ENCODE assay signal across 13 cellular contexts in the genomic region with DNA sequence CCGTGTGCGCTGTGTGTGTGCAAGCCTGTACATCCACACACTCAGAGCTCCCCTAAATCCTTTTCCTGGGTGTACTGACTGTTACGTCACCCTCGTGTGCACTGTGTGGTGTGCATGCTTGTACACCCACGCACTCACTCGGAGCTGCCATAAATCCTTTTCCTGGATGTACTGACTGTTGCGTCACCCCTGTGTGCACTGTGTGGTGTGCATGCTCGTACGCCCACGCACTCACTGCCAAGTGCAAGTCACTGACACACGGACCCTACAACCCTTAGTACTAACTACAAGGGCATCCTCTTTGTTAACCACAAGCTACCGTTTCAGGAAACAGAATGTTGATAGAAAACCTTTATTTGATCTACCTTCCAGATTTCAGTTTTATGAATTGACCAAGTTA.
"Had no signal": no experiment of that assay in that cellular context is flagged by ENCODE, and none has a peak within 500 bp of the region (broad histone marks: within the 10 kb centered on the region; RNA-seq: fewer than 3 reads in every experiment).

No MANE protein-coding gene starts in this region.

- H3K4me1 Mint-ChIP-seq: activated naive CD4-positive, alpha-beta T cell treated with anti-CD3 and anti-CD28 coated beads, Interleukin-2, amount 10 ng/mL, durations not matched to agents 7 days and 5 days; brain had no signal

- H3K4me3 Mint-ChIP-seq: activated naive CD4-positive, alpha-beta T cell treated with anti-CD3 and anti-CD28 coated beads, Interleukin-2, amount 10 ng/mL, durations not matched to agents 7 days and 5 days; brain had no signal

- H3K36me3 ChIP-seq: heart right ventricle, left lung, right atrium auricular region, transverse colon had no signal

- H3K27ac ChIP-seq: heart right ventricle, left lung, right atrium auricular region, transverse colon had no signal

- H3K9me3 ChIP-seq: heart right ventricle, mucosa of descending colon, right atrium auricular region, transverse colon had no signal

- DNase-seq: activated CD4-positive, alpha-beta T cell treated with anti-CD3 and anti-CD28 coated beads for 1 hour; activated CD8-positive, alpha-beta memory T cell treated with anti-CD3 and anti-CD28 coated beads for 24 hours; activated naive CD4-positive, alpha-beta T cell treated with anti-CD3 and anti-CD28 coated beads, Interleukin-2, amount 10 ng/mL, durations not matched to agents 7 days and 5 days; effector memory CD4-positive, alpha-beta T cell; heart right ventricle; left lung; mucosa of descending colon; small intestine; transverse colon had no signal

- ATAC-seq: heart right ventricle, left lung, mucosa of descending colon had no signal

- H3K27ac Mint-ChIP-seq: activated naive CD4-positive, alpha-beta T cell treated with anti-CD3 and anti-CD28 coated beads, Interleukin-2, amount 10 ng/mL, durations not matched to agents 7 days and 5 days; activated T-helper 2 cell treated with anti-CD3 and anti-CD28 coated beads, Interferon-gamma antibody, Interleukin-2, Interleukin-4, amounts not matched to agents 10 μg/mL and 5 μg/mL and 100 μg/mL, durations not matched to agents 14 hours and 24 hours and 36 hours; brain; naive thymus-derived CD8-positive, alpha-beta T cell had no signal

- H3K36me3 Mint-ChIP-seq: activated naive CD4-positive, alpha-beta T cell treated with anti-CD3 and anti-CD28 coated beads, Interleukin-2, amount 10 ng/mL, durations not matched to agents 7 days and 5 days; brain; naive thymus-derived CD8-positive, alpha-beta T cell had no signal

- H3K4me1 ChIP-seq: heart right ventricle, left lung, right atrium auricular region, transverse colon had no signal

- H3K9me3 Mint-ChIP-seq: activated naive CD4-positive, alpha-beta T cell treated with anti-CD3 and anti-CD28 coated beads, Interleukin-2, amount 10 ng/mL, durations not matched to agents 7 days and 5 days; activated T-helper 2 cell treated with anti-CD3 and anti-CD28 coated beads, Interferon-gamma antibody, Interleukin-2, Interleukin-4, amounts not matched to agents 10 μg/mL and 5 μg/mL and 100 μg/mL, durations not matched to agents 14 hours and 24 hours and 36 hours; brain had no signal

- H3K27me3 Mint-ChIP-seq: activated naive CD4-positive, alpha-beta T cell treated with anti-CD3 and anti-CD28 coated beads, Interleukin-2, amount 10 ng/mL, durations not matched to agents 7 days and 5 days had no signal

- H3K4me3 ChIP-seq: heart right ventricle, left lung, mucosa of descending colon, right atrium auricular region, transverse colon had no signal
